17 cellular contexts compared by ENCODE assay signal in genomic region chr12:121618659-121619233, GRCh38. TPM values are rescaled to one million over a fixed set of nuclear protein-coding genes. Genes with fewer than 3 reads are reported as not detected.
DNase-seq lines count a peak whose midpoint lies in the region; ATAC-seq and TF ChIP-seq lines count a peak whose summit lies in the region.
"Had no signal": no experiment of that assay in that cellular context is flagged by ENCODE, and none has a peak within 500 bp of the region (broad histone marks: within the 10 kb centered on the region; RNA-seq: fewer than 3 reads in every experiment).

No MANE protein-coding gene starts in this region.

- no peak overlapping the region for H3K4me3 Mint-ChIP-seq in stimulated activated naive CD8-positive, alpha-beta T cell treated with anti-CD3 and anti-CD28 coated beads, Interleukin-15, Interleukin-2, amounts not matched to agents 100 ng/mL and 50 ng/mL, for 24 hours
- no peak overlapping the region for H3K4me3 Mint-ChIP-seq in stimulated activated naive CD8-positive, alpha-beta T cell treated with anti-CD3 and anti-CD28 coated beads, Interleukin-15, amount 100 ng/mL, for 72 hours
- H3K4me3 Mint-ChIP-seq in activated B cell treated with CpG ODN at 0.5 μM for 24 hours (peak overlapping the region; percentile 41), naive B cell (peak overlapping the region in 6 of 8 donors; percentile 16 to 77 (median 52))
- H3K4me3 Mint-ChIP-seq: CD8-positive, alpha-beta T cell had no signal

- POLR2A ChIA-PET in activated B cell treated with CpG ODN at 0.5 μM for 24 hours (lab: Charles Lee), result interaction anchor here (1.7 to 1.9 kb wide), 2 partner anchors 9 to 37 kb away, joined by 4 to 5 read pairs; no protein-coding TSS in a partner anchor

- no peaks in the 10 kb centered on the region for H3K36me3 Mint-ChIP-seq in stimulated activated naive CD8-positive, alpha-beta T cell treated with anti-CD3 and anti-CD28 coated beads, Interleukin-15, Interleukin-2, amounts not matched to agents 100 ng/mL and 50 ng/mL, for 24 hours (ENCODE audit: low read depth)
- H3K36me3 Mint-ChIP-seq in activated B cell treated with CpG ODN at 0.5 μM for 24 hours (ENCODE audit: low read depth) (no peaks in the 10 kb centered on the region), naive B cell (no peaks in the 10 kb centered on the region)

- intact Hi-C loops in activated B cell treated with CpG ODN at 0.5 μM for 24 hours (cut with micrococcal nuclease), result no loop called here

- CTCF ChIA-PET in activated B cell treated with CpG ODN at 0.5 μM for 24 hours (lab: Charles Lee), result interaction anchor here (0.7 kb wide), 2 partner anchors 66 to 119 kb away, joined by 3 read pairs; no protein-coding TSS in a partner anchor

- no peaks in the 10 kb centered on the region for H3K9me3 Mint-ChIP-seq in stimulated activated naive CD8-positive, alpha-beta T cell treated with anti-CD3 and anti-CD28 coated beads, Interleukin-15, Interleukin-2, amounts not matched to agents 100 ng/mL and 50 ng/mL, for 24 hours
- no peaks in the 10 kb centered on the region for H3K9me3 Mint-ChIP-seq in stimulated activated naive CD8-positive, alpha-beta T cell treated with anti-CD3 and anti-CD28 coated beads, Interleukin-15, amount 100 ng/mL, for 72 hours
- H3K9me3 Mint-ChIP-seq in activated B cell treated with CpG ODN at 0.5 μM for 24 hours, result no peaks in the 10 kb centered on the region
- no peaks in the 10 kb centered on the region for H3K9me3 Mint-ChIP-seq in naive B cell
- H3K9me3 Mint-ChIP-seq: CD8-positive, alpha-beta T cell had no signal

- DNase-seq in stimulated activated naive CD8-positive, alpha-beta T cell treated with anti-CD3 and anti-CD28 coated beads, Interleukin-15, amount 100 ng/mL, for 72 hours, result no peak
- DNase-seq in activated B cell treated with CpG ODN at 0.5 μM for 24 hours (no peak), naive B cell (no peak), COLO829 (ENCODE audit: low spot score) (no peak), NCI-H1694 treated with DMSO at 0.1 percent for 48 hours (lab: John Stamatoyannopoulos, UW) (no peak)
- DNase-seq: AML-193; CD8-positive, alpha-beta T cell; DMS153; DND-41; MM.1S; NCI-H2081; NCI-H2227 treated with DMSO at 0.1 percent for 48 hours; NCI-H526 treated with DMSO at 0.1 percent for 48 hours; SHP77 treated with DMSO at 0.1 percent for 48 hours had no signal

- no peak for ATAC-seq in stimulated activated naive CD8-positive, alpha-beta T cell treated with anti-CD3 and anti-CD28 coated beads, Interleukin-15, amount 100 ng/mL, for 72 hours
- ATAC-seq in activated B cell treated with CpG ODN at 0.5 μM for 24 hours (ENCODE audit: low read depth) (peak; percentile 70), naive B cell (ENCODE audit: low read depth in 2 of 2) (peak; percentile 84 to 87), HG03045 (IDR thresholded peaks at IDR 0.05; ENCODE audit: unreplicated experiment) (no peak)
- ATAC-seq: CD8-positive, alpha-beta T cell; Panc1 had no signal

- no peak for TF ChIP-seq CTCF in activated B cell treated with CpG ODN at 0.5 μM for 24 hours (IDR thresholded peaks at IDR 0.05)

- peaks cover 17% of the 10 kb centered on the region for H3K4me1 Mint-ChIP-seq in stimulated activated naive CD8-positive, alpha-beta T cell treated with anti-CD3 and anti-CD28 coated beads, Interleukin-15, Interleukin-2, amounts not matched to agents 100 ng/mL and 50 ng/mL, for 24 hours (ENCODE audit: low read depth)
- H3K4me1 Mint-ChIP-seq in stimulated activated naive CD8-positive, alpha-beta T cell treated with anti-CD3 and anti-CD28 coated beads, Interleukin-15, amount 100 ng/mL, for 72 hours, result peaks cover 6% of the 10 kb centered on the region
- H3K4me1 Mint-ChIP-seq in activated B cell treated with CpG ODN at 0.5 μM for 24 hours (peaks cover 31% of the 10 kb centered on the region), naive B cell (peaks cover 16 to 51% (median 28%) of the 10 kb centered on the region in 3 donors)

- peak overlapping the region; percentile 23 for H3K27ac Mint-ChIP-seq in stimulated activated naive CD8-positive, alpha-beta T cell treated with anti-CD3 and anti-CD28 coated beads, Interleukin-15, Interleukin-2, amounts not matched to agents 100 ng/mL and 50 ng/mL, for 24 hours
- no peak overlapping the region for H3K27ac Mint-ChIP-seq in stimulated activated naive CD8-positive, alpha-beta T cell treated with anti-CD3 and anti-CD28 coated beads, Interleukin-15, amount 100 ng/mL, for 72 hours
- H3K27ac Mint-ChIP-seq in activated B cell treated with CpG ODN at 0.5 μM for 24 hours, result peak overlapping the region; percentile 53
- peak overlapping the region in 4 of 6 donors; percentile 6 to 85 (median 48) for H3K27ac Mint-ChIP-seq in naive B cell
- H3K27ac Mint-ChIP-seq: CD8-positive, alpha-beta T cell had no signal

- no peaks in the 10 kb centered on the region for H3K27me3 Mint-ChIP-seq in stimulated activated naive CD8-positive, alpha-beta T cell treated with anti-CD3 and anti-CD28 coated beads, Interleukin-15, Interleukin-2, amounts not matched to agents 100 ng/mL and 50 ng/mL, for 24 hours
- H3K27me3 Mint-ChIP-seq in stimulated activated naive CD8-positive, alpha-beta T cell treated with anti-CD3 and anti-CD28 coated beads, Interleukin-15, amount 100 ng/mL, for 72 hours, result no peaks in the 10 kb centered on the region
- H3K27me3 Mint-ChIP-seq in activated B cell treated with CpG ODN at 0.5 μM for 24 hours (no peaks in the 10 kb centered on the region), naive B cell (no peaks in the 10 kb centered on the region)

RNA-seq across cellular contexts. Expression of gene ORAI1, which starts 7.6 kb away (rescaled TPM):
- 85.8 and 86.3 TPM in 2 replicates for total RNA-seq in activated B cell treated with CpG ODN at 0.5 μM for 24 hours
- 100 to 1,000 TPM; 130 to 190 (median 161) TPM for polyA plus RNA-seq in naive B cell (ENCODE audit: low read depth in 6 of 6)

RNA-seq across cellular contexts. Expression of gene KDM2B, which starts 37.9 kb away (rescaled TPM):
- total RNA-seq in activated B cell treated with CpG ODN at 0.5 μM for 24 hours, result 197 and 236 TPM in 2 replicates
- polyA plus RNA-seq in naive B cell (ENCODE audit: low read depth in 6 of 6), result 10 to 100 TPM; 25.5 to 46.5 (median 31.0) TPM

RNA-seq across cellular contexts. Expression of gene MORN3, which starts 50.7 kb away (rescaled TPM):
- total RNA-seq in activated B cell treated with CpG ODN at 0.5 μM for 24 hours, result 0.20 and 0.42 TPM in 2 replicates
- under 1 TPM in 5 of 6 donors, not detected in 1; 0.17 to 0.72 (median 0.28) TPM for polyA plus RNA-seq in naive B cell (ENCODE audit: low read depth in 6 of 6)

Comparison
In these comparisons a context has a peak if more than half of its experiments do, and no peak if none do; other contexts are left out.
1. H3K27ac Mint-ChIP-seq: peak in stimulated activated naive CD8-positive, alpha-beta T cell treated with anti-CD3 and anti-CD28 coated beads, Interleukin-15, Interleukin-2, amounts not matched to agents 100 ng/mL and 50 ng/mL, for 24 hours (single experiment), activated B cell treated with CpG ODN at 0.5 μM for 24 hours (single experiment) and naive B cell (4 of 6); none in stimulated activated naive CD8-positive, alpha-beta T cell treated with anti-CD3 and anti-CD28 coated beads, Interleukin-15, amount 100 ng/mL, for 72 hours (0 of 2).
2. H3K4me3 Mint-ChIP-seq: peak in activated B cell treated with CpG ODN at 0.5 μM for 24 hours (single experiment) and naive B cell (6 of 8); none in stimulated activated naive CD8-positive, alpha-beta T cell treated with anti-CD3 and anti-CD28 coated beads, Interleukin-15, Interleukin-2, amounts not matched to agents 100 ng/mL and 50 ng/mL, for 24 hours (single experiment) and stimulated activated naive CD8-positive, alpha-beta T cell treated with anti-CD3 and anti-CD28 coated beads, Interleukin-15, amount 100 ng/mL, for 72 hours (0 of 2).
3. ATAC-seq: peak in activated B cell treated with CpG ODN at 0.5 μM for 24 hours (single experiment) and naive B cell (2 of 2); none in stimulated activated naive CD8-positive, alpha-beta T cell treated with anti-CD3 and anti-CD28 coated beads, Interleukin-15, amount 100 ng/mL, for 72 hours (single experiment) and HG03045 (single experiment).